In genomic region chr1:119007672-119008482, GRCh38 we compare ENCODE assay signal across 1 cellular context.
TF ChIP-seq lines count a peak whose summit lies in the region.

No MANE protein-coding gene starts in this region.

TF ChIP-seq in HCT116, 20 proteins besides CTCF, POLR2A, EP300 and RAD21 (continued from another document):
- TF ChIP-seq ZBTB33 (IDR thresholded peaks at IDR 0.05; ENCODE audit: extremely low read depth, insufficient replicate concordance, low read length): no peak
- no peak for TF ChIP-seq CBX3 (IDR thresholded peaks at IDR 0.05; ENCODE audit: low read depth)
- TF ChIP-seq REST (IDR thresholded peaks at IDR 0.05; ENCODE audit: low read depth): no peak
- TF ChIP-seq JUND (IDR thresholded peaks at IDR 0.05): no peak
